8 cellular contexts compared by ENCODE assay signal in the genomic region with DNA sequence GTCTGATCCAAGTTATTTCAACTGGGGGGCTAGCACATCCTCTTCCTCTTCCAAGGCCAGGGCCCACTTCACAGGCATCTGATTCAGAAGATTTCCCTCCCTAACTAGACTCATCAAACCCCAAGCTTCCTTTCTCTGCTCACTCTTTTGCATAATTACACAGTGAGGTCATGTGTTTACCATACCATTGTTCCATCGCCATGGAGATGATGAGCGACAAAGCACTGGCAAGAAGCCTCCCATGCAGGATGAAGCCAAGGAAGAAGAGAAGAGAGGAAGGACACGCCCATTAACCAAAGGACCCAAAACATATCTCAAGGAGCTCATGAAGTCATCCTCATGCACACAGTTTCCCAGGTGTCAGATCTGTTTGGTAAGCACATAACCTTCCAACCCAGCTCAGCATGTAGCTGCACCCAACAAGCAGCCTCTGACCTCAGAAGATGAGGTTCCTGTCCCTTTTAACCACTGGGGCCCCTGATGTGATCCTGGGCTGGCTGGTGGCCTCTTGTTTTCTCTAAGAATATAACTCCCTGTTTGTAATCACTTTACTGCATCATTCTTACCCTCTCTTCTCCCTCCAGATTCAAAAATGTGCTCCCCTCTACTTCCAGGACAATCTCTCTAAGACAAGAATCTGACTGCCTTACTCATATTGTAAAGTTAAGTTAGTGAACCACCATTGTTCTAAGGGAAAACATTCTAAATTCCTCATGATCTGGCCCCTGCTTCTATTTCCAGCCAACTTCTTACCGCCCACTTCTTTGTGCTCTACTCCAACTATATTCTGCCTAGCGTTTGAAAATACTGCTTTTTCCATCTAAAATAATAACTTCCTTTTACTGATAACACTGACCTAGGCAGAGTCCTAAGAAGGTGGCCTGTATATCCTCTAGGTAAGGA.
A peak's percentile ranks its signal among the peaks of the same experiment; 100 is the strongest.
DNase-seq lines count a peak whose midpoint lies in the region; ATAC-seq and TF ChIP-seq lines count a peak whose summit lies in the region.

No MANE protein-coding gene starts in this region.

- DNase-seq in Daoy (ENCODE audit: low read depth) (peak; percentile 95), NCI-H1105 treated with DMSO at 0.1 percent for 48 hours (lab: John Stamatoyannopoulos, UW) (peak; percentile 10), mesenchymal stem cell (peak; percentile 98), G401 (ENCODE audit: low spot score) (no peak), HUDEP-2 (lab: John Stamatoyannopoulos, UW; ENCODE audit: unreplicated experiment in 76 of 76) (no peak), esophagus squamous epithelium (lab: John Stamatoyannopoulos, UW) (no peak)
- peak; percentile 18 for DNase-seq in central memory CD4-positive, alpha-beta T cell

- H3K36me3 ChIP-seq in mesenchymal stem cell (ENCODE audit: control insufficient read depth in 1 of 2, insufficient read depth in 2 of 2, low read depth in 1 of 2, low read length in 2 of 2) (no peaks in the 10 kb centered on the region), esophagus squamous epithelium (no peaks in the 10 kb centered on the region)

- peak overlapping the region; percentile 44 for H4K91ac ChIP-seq in mesenchymal stem cell (ENCODE audit: low read length)

- in situ Hi-C loops in G401 (cut with HindIII; ENCODE audit: low sequenced_read_pairs), result no loop called here

- no peaks in the 10 kb centered on the region for H3K79me1 ChIP-seq in mesenchymal stem cell (replicated peaks; ENCODE audit: low read length, poor library complexity, severe bottlenecking)

- H4K8ac ChIP-seq in mesenchymal stem cell (ENCODE audit: low read length), result no peak overlapping the region

- no peak overlapping the region for H3K23ac ChIP-seq in mesenchymal stem cell (ENCODE audit: low read length in 2 of 2)

- ATAC-seq in HG03520 (IDR thresholded peaks at IDR 0.05; ENCODE audit: unreplicated experiment), result no peak

- H2BK5ac ChIP-seq in mesenchymal stem cell (ENCODE audit: low read depth, low read length, poor library complexity, severe bottlenecking), result no peak overlapping the region

- no peak overlapping the region for H2BK15ac ChIP-seq in mesenchymal stem cell (ENCODE audit: low read depth, poor library complexity, severe bottlenecking)

- no peak overlapping the region for H2AK5ac ChIP-seq in mesenchymal stem cell (ENCODE audit: low read length, severe bottlenecking)

- H2AFZ ChIP-seq in mesenchymal stem cell (ENCODE audit: low read depth, low read length), result no peak overlapping the region

- no peaks in the 10 kb centered on the region for H3K27me3 ChIP-seq in mesenchymal stem cell (ENCODE audit: control insufficient read depth in 1 of 2, insufficient read depth in 1 of 2, low read length in 2 of 2)
- no peaks in the 10 kb centered on the region for H3K27me3 ChIP-seq in esophagus squamous epithelium

- H3K9me3 ChIP-seq in mesenchymal stem cell (ENCODE audit: control insufficient read depth, low read length) (no peaks in the 10 kb centered on the region), esophagus squamous epithelium (no peaks in the 10 kb centered on the region)

- H3K14ac ChIP-seq in mesenchymal stem cell (ENCODE audit: low read length in 2 of 2), result no peak overlapping the region

- TF ChIP-seq CTCF in esophagus squamous epithelium (IDR thresholded peaks at IDR 0.05), result no peak

- H2BK12ac ChIP-seq in mesenchymal stem cell (ENCODE audit: low read length in 2 of 2), result no peak overlapping the region

- no peak for TF ChIP-seq POLR2A in esophagus squamous epithelium (IDR thresholded peaks at IDR 0.05)

- H3K4me3 ChIP-seq in mesenchymal stem cell (ENCODE audit: insufficient read depth in 1 of 2, low read depth in 1 of 2, low read length in 2 of 2) (no peak overlapping the region), esophagus squamous epithelium (no peak overlapping the region)

- H3K4me2 ChIP-seq in mesenchymal stem cell (ENCODE audit: low read length, poor library complexity, severe bottlenecking), result no peak overlapping the region

- intact Hi-C loops in esophagus squamous epithelium (cut with DNase I), result no loop called here

- no peak overlapping the region for H2BK120ac ChIP-seq in mesenchymal stem cell (ENCODE audit: low read depth, low read length)

- H3K4me1 ChIP-seq in mesenchymal stem cell (ENCODE audit: control insufficient read depth, insufficient read depth, low read depth, low read length), result peaks cover 4% of the 10 kb centered on the region
- H3K4me1 ChIP-seq in esophagus squamous epithelium, result peaks cover 0 to 8% (median 3%) of the 10 kb centered on the region in 3 donors

- no peak overlapping the region for H3K18ac ChIP-seq in mesenchymal stem cell (ENCODE audit: low read depth in 1 of 2, low read length in 2 of 2)

- 33% methylated on average over 3 of the region's 5 CpGs for WGBS in mesenchymal stem cell
- 44 to 62% methylated on average over 2 to 5 of the region's 5 CpGs for WGBS in esophagus squamous epithelium, 2 donors

- H3K27ac ChIP-seq in mesenchymal stem cell (ENCODE audit: low read length, poor library complexity, severe bottlenecking) (peak overlapping the region; percentile 39), esophagus squamous epithelium (peak overlapping the region in 1 of 4 donors; percentile 25)

- H3K4ac ChIP-seq in mesenchymal stem cell (ENCODE audit: low read depth in 1 of 2, low read length in 2 of 2), result no peak overlapping the region

- peak overlapping the region; percentile 77 for H3K9ac ChIP-seq in mesenchymal stem cell (ENCODE audit: low read length)

Comparison
In these comparisons a context has a peak if more than half of its experiments do, and no peak if none do; other contexts are left out.
1. DNase-seq: peak in Daoy (single experiment), NCI-H1105 treated with DMSO at 0.1 percent for 48 hours (single experiment), central memory CD4-positive, alpha-beta T cell (single experiment) and mesenchymal stem cell (single experiment); none in G401 (single experiment), HUDEP-2 (0 of 76) and esophagus squamous epithelium (single experiment).